Comparison of ENCODE assay signal across 1 cellular context in the genomic region with DNA sequence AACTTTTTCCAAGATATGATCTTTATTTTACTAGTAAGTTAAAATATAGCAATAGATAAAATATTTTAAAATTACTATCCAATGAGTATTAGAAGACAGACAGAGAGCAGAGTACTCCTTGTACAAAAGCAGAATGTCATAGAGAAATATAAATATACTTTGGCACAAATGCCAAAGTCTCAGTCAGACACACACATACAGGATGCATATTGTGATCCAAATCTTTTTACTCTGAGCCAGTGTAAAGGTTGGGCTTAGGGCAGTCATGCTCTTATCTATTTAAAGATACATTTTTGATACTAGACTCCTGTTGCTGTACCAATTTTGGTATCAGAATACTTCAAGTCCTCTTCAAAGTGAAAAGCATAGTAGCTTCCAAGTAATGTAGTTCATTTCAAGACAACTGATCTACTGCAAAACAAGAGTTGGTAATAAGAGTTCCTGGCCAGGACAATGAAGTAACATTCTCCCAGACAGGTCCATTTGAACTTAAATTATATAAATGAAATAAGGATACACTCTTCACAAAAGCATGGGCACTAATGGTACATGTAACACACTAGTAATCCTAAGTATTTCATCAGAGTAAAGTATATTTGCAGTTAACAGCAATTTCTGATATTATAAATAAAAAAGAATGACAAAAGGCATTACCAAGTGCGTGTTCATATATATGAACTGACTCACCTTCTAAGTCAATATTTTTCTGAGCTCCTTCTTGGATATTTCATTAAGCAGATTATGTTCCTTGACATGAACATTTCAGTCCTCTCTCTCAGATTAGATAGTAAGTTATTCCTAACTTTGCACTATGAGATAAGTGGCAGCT.
TF ChIP-seq lines count a peak whose summit lies in the region.

No MANE protein-coding gene starts in this region.

TF ChIP-seq in HEK293, 187 proteins besides CTCF, POLR2A, EP300 and RAD21:
- TF ChIP-seq, protein P1, sequence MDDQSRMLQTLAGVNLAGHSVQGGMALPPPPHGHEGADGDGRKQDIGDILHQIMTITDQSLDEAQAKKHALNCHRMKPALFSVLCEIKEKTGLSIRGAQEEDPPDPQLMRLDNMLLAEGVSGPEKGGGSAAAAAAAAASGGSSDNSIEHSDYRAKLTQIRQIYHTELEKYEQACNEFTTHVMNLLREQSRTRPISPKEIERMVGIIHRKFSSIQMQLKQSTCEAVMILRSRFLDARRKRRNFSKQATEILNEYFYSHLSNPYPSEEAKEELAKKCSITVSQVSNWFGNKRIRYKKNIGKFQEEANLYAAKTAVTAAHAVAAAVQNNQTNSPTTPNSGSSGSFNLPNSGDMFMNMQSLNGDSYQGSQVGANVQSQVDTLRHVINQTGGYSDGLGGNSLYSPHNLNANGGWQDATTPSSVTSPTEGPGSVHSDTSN (CRISPR knock-in tag; IDR thresholded peaks at IDR 0.05), result no peak
- no peak for TF ChIP-seq ZNF23 (tag by site-specific recombination; IDR thresholded peaks at IDR 0.05; ENCODE audit: borderline replicate concordance)
- TF ChIP-seq PATZ1 (tag by site-specific recombination; IDR thresholded peaks at IDR 0.05), result no peak
- TF ChIP-seq, protein P2, sequence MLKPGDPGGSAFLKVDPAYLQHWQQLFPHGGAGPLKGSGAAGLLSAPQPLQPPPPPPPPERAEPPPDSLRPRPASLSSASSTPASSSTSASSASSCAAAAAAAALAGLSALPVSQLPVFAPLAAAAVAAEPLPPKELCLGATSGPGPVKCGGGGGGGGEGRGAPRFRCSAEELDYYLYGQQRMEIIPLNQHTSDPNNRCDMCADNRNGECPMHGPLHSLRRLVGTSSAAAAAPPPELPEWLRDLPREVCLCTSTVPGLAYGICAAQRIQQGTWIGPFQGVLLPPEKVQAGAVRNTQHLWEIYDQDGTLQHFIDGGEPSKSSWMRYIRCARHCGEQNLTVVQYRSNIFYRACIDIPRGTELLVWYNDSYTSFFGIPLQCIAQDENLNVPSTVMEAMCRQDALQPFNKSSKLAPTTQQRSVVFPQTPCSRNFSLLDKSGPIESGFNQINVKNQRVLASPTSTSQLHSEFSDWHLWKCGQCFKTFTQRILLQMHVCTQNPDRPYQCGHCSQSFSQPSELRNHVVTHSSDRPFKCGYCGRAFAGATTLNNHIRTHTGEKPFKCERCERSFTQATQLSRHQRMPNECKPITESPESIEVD (tag by site-specific recombination; IDR thresholded peaks at IDR 0.05), result peak; percentile 52
- TF ChIP-seq ZNF211 (tag by site-specific recombination; IDR thresholded peaks at IDR 0.05; ENCODE audit: low read depth), result no peak
- TF ChIP-seq ZNF654 (tag by site-specific recombination; IDR thresholded peaks at IDR 0.05; ENCODE audit: low read depth), result no peak
- TF ChIP-seq, protein P3, sequence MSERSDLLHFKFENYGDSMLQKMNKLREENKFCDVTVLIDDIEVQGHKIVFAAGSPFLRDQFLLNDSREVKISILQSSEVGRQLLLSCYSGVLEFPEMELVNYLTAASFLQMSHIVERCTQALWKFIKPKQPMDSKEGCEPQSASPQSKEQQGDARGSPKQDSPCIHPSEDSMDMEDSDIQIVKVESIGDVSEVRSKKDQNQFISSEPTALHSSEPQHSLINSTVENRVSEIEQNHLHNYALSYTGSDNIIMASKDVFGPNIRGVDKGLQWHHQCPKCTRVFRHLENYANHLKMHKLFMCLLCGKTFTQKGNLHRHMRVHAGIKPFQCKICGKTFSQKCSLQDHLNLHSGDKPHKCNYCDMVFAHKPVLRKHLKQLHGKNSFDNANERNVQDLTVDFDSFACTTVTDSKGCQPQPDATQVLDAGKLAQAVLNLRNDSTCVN (tag by site-specific recombination; optimal IDR thresholded peaks at IDR 0.05), result no peak
- no peak for TF ChIP-seq MZF1 (tag by site-specific recombination; IDR thresholded peaks at IDR 0.05; ENCODE audit: borderline replicate concordance)
- TF ChIP-seq ZSCAN16 (tag by site-specific recombination; IDR thresholded peaks at IDR 0.05), result no peak
